In genomic region chr12:133038310-133038709, GRCh38 we compare ENCODE assay signal across 9 cellular contexts. TPM values are rescaled to one million over a fixed set of nuclear protein-coding genes. Genes with fewer than 3 reads are reported as not detected.
DNase-seq lines count a peak whose midpoint lies in the region; ATAC-seq and TF ChIP-seq lines count a peak whose summit lies in the region.
"Had no signal": no experiment of that assay in that cellular context is flagged by ENCODE, and none has a peak within 500 bp of the region (broad histone marks: within the 10 kb centered on the region; RNA-seq: fewer than 3 reads in every experiment).

No MANE protein-coding gene starts in this region.

- peaks cover 66% of the 10 kb centered on the region for H3K36me3 Mint-ChIP-seq in natural killer cell treated with Interleukin-12 subunit alpha and Interleukin-12 subunit beta and Interleukin-15 and Interleukin-18, amount 100 ng/mL, for 72 hours

- H3K27ac ChIP-seq in BLaER1, result peak overlapping the region; percentile 97
- no peak overlapping the region for H3K27ac ChIP-seq in Karpas-422 (ENCODE audit: low read length)
- H3K27ac ChIP-seq in coronary artery, result no peak overlapping the region

- H3K9me3 ChIP-seq in BLaER1 (peaks cover 81% of the 10 kb centered on the region), Karpas-422 (ENCODE audit: low read length) (peaks cover 49% of the 10 kb centered on the region)

- peaks cover 8 to 9% of the 10 kb centered on the region in 2 donors for H3K27me3 Mint-ChIP-seq in natural killer cell treated with Interleukin-12 subunit alpha and Interleukin-12 subunit beta and Interleukin-15 and Interleukin-18, amount 100 ng/mL, for 72 hours

- TF ChIP-seq CTCF in coronary artery (IDR thresholded peaks at IDR 0.05) (no peak), omental fat pad (IDR thresholded peaks at IDR 0.05) (no peak)

- peaks cover 57% of the 10 kb centered on the region for H3K79me2 ChIP-seq in Karpas-422 (ENCODE audit: low read length)

- H4K20me1 ChIP-seq in BLaER1 (no peaks in the 10 kb centered on the region), Karpas-422 (ENCODE audit: insufficient read depth, low read depth, low read length) (no peaks in the 10 kb centered on the region)

- H3K4me3 ChIP-seq in BLaER1 (peak overlapping the region; percentile 82), Karpas-422 (ENCODE audit: low read length) (peak overlapping the region; percentile 74), coronary artery (peak overlapping the region; percentile 86)

- no peak for ATAC-seq in natural killer cell treated with Interleukin-12 subunit alpha and Interleukin-12 subunit beta and Interleukin-15 and Interleukin-18, amount 100 ng/mL, for 72 hours
- ATAC-seq in omental fat pad (ENCODE audit: low FRiP score), result no peak

- H3K9me2 ChIP-seq in Karpas-422 (replicated peaks; ENCODE audit: insufficient read depth, low read length), result no peaks in the 10 kb centered on the region

- DNase-seq in Karpas-422 (no peak), coronary artery (ENCODE audit: low spot score) (no peak), omental fat pad (ENCODE audit: low spot score) (no peak), C1 segment of cervical spinal cord (lab: John Stamatoyannopoulos, UW) (no peak), A172 (ENCODE audit: low spot score) (no peak)
- no peak for DNase-seq in natural killer cell treated with Interleukin-12 subunit alpha and Interleukin-12 subunit beta and Interleukin-15 and Interleukin-18, amount 100 ng/mL, for 72 hours (ENCODE audit: low spot score)
- DNase-seq in activated CD8-positive, alpha-beta memory T cell treated with anti-CD3 and anti-CD28 coated beads for 24 hours, result no peak
- DNase-seq: stimulated activated naive CD4-positive, alpha-beta T cell had no signal

- peak overlapping the region; percentile 93 for H3K4me3 Mint-ChIP-seq in natural killer cell treated with Interleukin-12 subunit alpha and Interleukin-12 subunit beta and Interleukin-15 and Interleukin-18, amount 100 ng/mL, for 72 hours

- no peak overlapping the region for H2AFZ ChIP-seq in Karpas-422 (ENCODE audit: low read length)

- H3K9ac ChIP-seq in BLaER1 (peak overlapping the region; percentile 97), Karpas-422 (ENCODE audit: low read length) (peak overlapping the region; percentile 78)

- H3K4me1 ChIP-seq in BLaER1 (no peaks in the 10 kb centered on the region; the same call in 1 of the 2 replicates), Karpas-422 (ENCODE audit: low read length) (peaks cover 6% of the 10 kb centered on the region)

- H3K9me3 Mint-ChIP-seq in natural killer cell treated with Interleukin-12 subunit alpha and Interleukin-12 subunit beta and Interleukin-15 and Interleukin-18, amount 100 ng/mL, for 72 hours, result peaks cover 26% of the 10 kb centered on the region

- peaks cover 0 to 3% of the 10 kb centered on the region in 2 donors for H3K4me1 Mint-ChIP-seq in natural killer cell treated with Interleukin-12 subunit alpha and Interleukin-12 subunit beta and Interleukin-15 and Interleukin-18, amount 100 ng/mL, for 72 hours (ENCODE audit: low read depth in 2 of 2)

- H3K27me3 ChIP-seq in BLaER1 (no peaks in the 10 kb centered on the region), Karpas-422 (ENCODE audit: low read length) (no peaks in the 10 kb centered on the region)

- H3K27ac Mint-ChIP-seq in natural killer cell treated with Interleukin-12 subunit alpha and Interleukin-12 subunit beta and Interleukin-15 and Interleukin-18, amount 100 ng/mL, for 72 hours, result peak overlapping the region; percentile 88 to 90

- H3K36me3 ChIP-seq in BLaER1, result peaks cover 44% of the 10 kb centered on the region
- peaks cover 52% of the 10 kb centered on the region for H3K36me3 ChIP-seq in Karpas-422 (ENCODE audit: insufficient read depth, low read length)

- H3K4me2 ChIP-seq in BLaER1 (peak overlapping the region; percentile 72), Karpas-422 (ENCODE audit: low read depth, low read length, poor library complexity, severe bottlenecking) (peak overlapping the region; percentile 78)

RNA-seq across cellular contexts. Expression of gene ZNF84, which starts 1.0 kb away (rescaled TPM):
- total RNA-seq in Karpas-422 (2014; rRNA removed; shearing (Covaris generic); ENCODE audit: low replicate concordance), result 29.7 and 33.2 TPM in 2 replicates
- 10 to 100 TPM; 16.8 to 17.6 TPM for total RNA-seq in natural killer cell treated with Interleukin-12 subunit alpha and Interleukin-12 subunit beta and Interleukin-15 and Interleukin-18, amount 100 ng/mL, for 72 hours
- total RNA-seq in omental fat pad, result 10 to 100 TPM; 14.5 to 29.2 (median 22.5) TPM
- 27.2 and 29.3 TPM in 2 replicates for total RNA-seq in A172 (2014; rRNA removed; shearing (Covaris generic))

RNA-seq across cellular contexts. Expression of gene ZNF140, which starts 42.4 kb away (rescaled TPM):
- 11.0 and 29.0 TPM in 2 replicates for total RNA-seq in Karpas-422 (2014; rRNA removed; shearing (Covaris generic); ENCODE audit: low replicate concordance)
- total RNA-seq in natural killer cell treated with Interleukin-12 subunit alpha and Interleukin-12 subunit beta and Interleukin-15 and Interleukin-18, amount 100 ng/mL, for 72 hours, result 10 to 100 TPM in 1 of 2 donors, 1 to 10 TPM in 1; 7.1 to 17.1 TPM
- 10 to 100 TPM; 12.3 to 21.4 (median 14.7) TPM for total RNA-seq in omental fat pad
- total RNA-seq in A172 (2014; rRNA removed; shearing (Covaris generic)), result 12.8 and 19.0 TPM in 2 replicates

RNA-seq across cellular contexts. Expression of gene ZNF26, which starts 52.1 kb away (rescaled TPM):
- 12.7 and 15.5 TPM in 2 replicates for total RNA-seq in Karpas-422 (2014; rRNA removed; shearing (Covaris generic); ENCODE audit: low replicate concordance)
- total RNA-seq in natural killer cell treated with Interleukin-12 subunit alpha and Interleukin-12 subunit beta and Interleukin-15 and Interleukin-18, amount 100 ng/mL, for 72 hours, result 10 to 100 TPM; 24.1 to 27.3 TPM
- 10 to 100 TPM in 3 of 4 donors, 1 to 10 TPM in 1; 8.4 to 25.5 (median 13.1) TPM for total RNA-seq in omental fat pad
- total RNA-seq in A172 (2014; rRNA removed; shearing (Covaris generic)), result 6.4 and 9.0 TPM in 2 replicates
